1 cellular context compared by ENCODE assay signal in the genomic region with DNA sequence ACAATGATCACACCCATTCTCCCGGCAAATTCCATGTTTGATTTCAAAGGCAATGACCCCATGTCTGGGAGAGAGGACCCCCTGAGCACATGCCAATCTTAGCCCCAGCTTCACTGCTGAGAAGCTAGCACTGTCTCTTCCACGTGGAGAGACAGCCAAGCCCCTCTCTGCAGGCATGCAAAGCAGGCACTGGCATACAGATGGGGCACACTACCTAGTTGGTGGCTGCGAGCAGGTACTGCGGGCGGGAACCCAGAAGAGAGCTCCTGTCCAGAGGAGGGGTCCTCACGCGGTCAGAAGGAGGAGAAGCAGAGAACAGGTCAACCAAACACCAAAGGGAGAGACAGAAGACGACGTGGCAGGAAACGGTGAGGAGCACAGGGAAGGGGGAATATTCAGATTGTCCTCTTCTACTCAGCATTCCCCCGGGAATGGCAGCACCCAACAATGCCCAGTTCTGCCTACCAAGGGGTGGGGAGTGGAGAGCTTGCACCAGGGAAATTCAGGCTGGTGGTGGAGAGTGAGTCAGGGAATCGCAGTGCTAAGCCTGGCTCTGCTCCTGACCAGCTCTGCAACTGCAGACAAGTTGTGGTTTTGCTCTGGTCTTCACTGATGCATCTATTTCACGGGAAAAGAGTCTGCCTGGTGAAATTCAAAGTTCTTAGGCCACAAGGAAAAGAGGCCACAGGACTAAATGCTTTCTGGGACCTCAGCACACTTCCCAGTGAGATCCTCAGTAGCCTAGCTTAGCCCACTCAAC.
TF ChIP-seq lines count a peak whose summit lies in the region.

No MANE protein-coding gene starts in this region.

TF ChIP-seq in GM23338, 12 proteins besides CTCF, POLR2A, EP300 and RAD21 (continued from another document):
- TF ChIP-seq, protein P1, sequence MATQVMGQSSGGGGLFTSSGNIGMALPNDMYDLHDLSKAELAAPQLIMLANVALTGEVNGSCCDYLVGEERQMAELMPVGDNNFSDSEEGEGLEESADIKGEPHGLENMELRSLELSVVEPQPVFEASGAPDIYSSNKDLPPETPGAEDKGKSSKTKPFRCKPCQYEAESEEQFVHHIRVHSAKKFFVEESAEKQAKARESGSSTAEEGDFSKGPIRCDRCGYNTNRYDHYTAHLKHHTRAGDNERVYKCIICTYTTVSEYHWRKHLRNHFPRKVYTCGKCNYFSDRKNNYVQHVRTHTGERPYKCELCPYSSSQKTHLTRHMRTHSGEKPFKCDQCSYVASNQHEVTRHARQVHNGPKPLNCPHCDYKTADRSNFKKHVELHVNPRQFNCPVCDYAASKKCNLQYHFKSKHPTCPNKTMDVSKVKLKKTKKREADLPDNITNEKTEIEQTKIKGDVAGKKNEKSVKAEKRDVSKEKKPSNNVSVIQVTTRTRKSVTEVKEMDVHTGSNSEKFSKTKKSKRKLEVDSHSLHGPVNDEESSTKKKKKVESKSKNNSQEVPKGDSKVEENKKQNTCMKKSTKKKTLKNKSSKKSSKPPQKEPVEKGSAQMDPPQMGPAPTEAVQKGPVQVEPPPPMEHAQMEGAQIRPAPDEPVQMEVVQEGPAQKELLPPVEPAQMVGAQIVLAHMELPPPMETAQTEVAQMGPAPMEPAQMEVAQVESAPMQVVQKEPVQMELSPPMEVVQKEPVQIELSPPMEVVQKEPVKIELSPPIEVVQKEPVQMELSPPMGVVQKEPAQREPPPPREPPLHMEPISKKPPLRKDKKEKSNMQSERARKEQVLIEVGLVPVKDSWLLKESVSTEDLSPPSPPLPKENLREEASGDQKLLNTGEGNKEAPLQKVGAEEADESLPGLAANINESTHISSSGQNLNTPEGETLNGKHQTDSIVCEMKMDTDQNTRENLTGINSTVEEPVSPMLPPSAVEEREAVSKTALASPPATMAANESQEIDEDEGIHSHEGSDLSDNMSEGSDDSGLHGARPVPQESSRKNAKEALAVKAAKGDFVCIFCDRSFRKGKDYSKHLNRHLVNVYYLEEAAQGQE (IDR thresholded peaks at IDR 0.05; ENCODE audit: unreplicated experiment), result no peak
- TF ChIP-seq, protein P2, sequence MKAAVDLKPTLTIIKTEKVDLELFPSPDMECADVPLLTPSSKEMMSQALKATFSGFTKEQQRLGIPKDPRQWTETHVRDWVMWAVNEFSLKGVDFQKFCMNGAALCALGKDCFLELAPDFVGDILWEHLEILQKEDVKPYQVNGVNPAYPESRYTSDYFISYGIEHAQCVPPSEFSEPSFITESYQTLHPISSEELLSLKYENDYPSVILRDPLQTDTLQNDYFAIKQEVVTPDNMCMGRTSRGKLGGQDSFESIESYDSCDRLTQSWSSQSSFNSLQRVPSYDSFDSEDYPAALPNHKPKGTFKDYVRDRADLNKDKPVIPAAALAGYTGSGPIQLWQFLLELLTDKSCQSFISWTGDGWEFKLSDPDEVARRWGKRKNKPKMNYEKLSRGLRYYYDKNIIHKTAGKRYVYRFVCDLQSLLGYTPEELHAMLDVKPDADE (IDR thresholded peaks at IDR 0.05), result no peak
- TF ChIP-seq POLR2AphosphoS5 (IDR thresholded peaks at IDR 0.05; ENCODE audit: low read depth) (no peak), CREB1 (CRISPR knock-in tag; IDR thresholded peaks at IDR 0.05; ENCODE audit: low read depth) (no peak), EZH2phosphoT487 (IDR thresholded peaks at IDR 0.05; ENCODE audit: unreplicated experiment) (no peak)
TF ChIP-seq in GM23338: peak in this region for 0.
